In the genomic region with DNA sequence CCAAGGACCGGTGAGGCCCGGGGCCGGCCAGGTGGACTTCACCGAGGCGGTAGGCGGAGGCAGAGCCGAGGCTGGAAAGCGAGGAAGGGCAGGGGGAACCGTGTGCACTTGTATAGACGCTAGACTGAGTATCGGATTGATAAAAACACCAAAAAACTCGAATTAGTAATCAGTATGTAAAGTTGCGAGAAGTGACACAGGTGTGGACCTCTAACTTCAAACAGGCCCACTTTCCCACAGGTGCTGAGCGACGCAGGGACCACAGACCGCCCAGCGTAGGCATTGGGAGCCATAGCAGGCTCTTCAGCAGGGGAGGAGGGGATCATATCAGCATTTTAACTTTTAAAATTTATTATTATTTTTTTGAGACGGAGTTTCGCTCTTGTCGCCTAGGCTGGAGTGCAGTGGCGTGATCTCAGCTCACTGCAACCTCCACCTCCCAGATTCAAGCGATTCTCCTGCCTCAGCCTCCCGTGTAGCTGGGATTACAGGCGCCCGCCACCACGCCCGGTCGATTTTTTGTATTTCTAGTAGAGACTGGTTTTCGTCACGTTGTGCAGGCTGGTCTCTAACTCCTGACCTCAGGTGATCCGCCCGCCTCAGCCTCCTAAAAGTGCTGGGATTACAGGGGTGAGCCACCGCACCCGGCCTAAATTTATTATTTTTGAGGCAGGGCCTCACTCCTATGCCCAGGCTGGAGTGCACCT, we compare ENCODE assay signal across 8 cellular contexts. TPM values are rescaled to one million over a fixed set of nuclear protein-coding genes. Genes with fewer than 3 reads are reported as not detected.
A peak's percentile ranks its signal among the peaks of the same experiment; 100 is the strongest.
DNase-seq lines count a peak whose midpoint lies in the region; TF ChIP-seq lines count a peak whose summit lies in the region.

No MANE protein-coding gene starts in this region.

- H3K4ac ChIP-seq in trophoblast cell (ENCODE audit: low read depth, low read length), result no peak overlapping the region

- H2AFZ ChIP-seq in OCI-LY3 (ENCODE audit: low read depth, low read length) (peak overlapping the region; percentile 22; the same call in 1 of the 2 replicates), trophoblast cell (ENCODE audit: insufficient read depth, low read length, poor library complexity) (peak overlapping the region; percentile 7)

- no peak overlapping the region for H2AK5ac ChIP-seq in trophoblast cell (ENCODE audit: low read length)

- TF ChIP-seq CTCF in OCI-LY3 (IDR thresholded peaks at IDR 0.05; ENCODE audit: low read depth, low read length) (no peak), epithelial cell of esophagus (IDR thresholded peaks at IDR 0.05; ENCODE audit: insufficient read depth, low read depth, low read length, missing control alignments) (no peak)

- H2BK5ac ChIP-seq in trophoblast cell (ENCODE audit: low read depth, low read length, poor library complexity), result no peak overlapping the region

- WGBS in trophoblast cell (ENCODE audit: extremely low coverage, insufficient coverage, insufficient read length), result no CpG with 5 or more reads among the region's 34 CpGs

- H3K9me3 ChIP-seq in ES-I3 (ENCODE audit: control insufficient read depth, insufficient read depth, low read length) (no peaks in the 10 kb centered on the region), OCI-LY3 (ENCODE audit: insufficient read depth, low read length) (no peaks in the 10 kb centered on the region), trophoblast cell (ENCODE audit: insufficient read depth, low read depth, low read length) (no peaks in the 10 kb centered on the region)

- peak overlapping the region; percentile 0 for H3K14ac ChIP-seq in trophoblast cell (ENCODE audit: low read length)

- peaks cover 21% of the 10 kb centered on the region for H3K79me1 ChIP-seq in trophoblast cell (ENCODE audit: low read length)

- no peak overlapping the region for H2BK120ac ChIP-seq in trophoblast cell (ENCODE audit: insufficient read depth, low read length, poor library complexity)

- peak overlapping the region; percentile 93 for H3K4me3 ChIP-seq in OCI-LY3 (ENCODE audit: low read length)
- peak overlapping the region; percentile 77 for H3K4me3 ChIP-seq in epithelial cell of esophagus (ENCODE audit: low read length)
- peak overlapping the region; percentile 86 for H3K4me3 ChIP-seq in trophoblast cell (ENCODE audit: low read depth, low read length)

- no peak overlapping the region for H3K27ac ChIP-seq in OCI-LY3 (ENCODE audit: low read length)
- no peak overlapping the region for H3K27ac ChIP-seq in trophoblast cell (ENCODE audit: low read depth, low read length)

- no peaks in the 10 kb centered on the region for H4K20me1 ChIP-seq in OCI-LY3 (ENCODE audit: insufficient read depth, low read length)

- no peaks in the 10 kb centered on the region for H3K27me3 ChIP-seq in OCI-LY3 (ENCODE audit: low read depth, low read length)
- no peaks in the 10 kb centered on the region for H3K27me3 ChIP-seq in trophoblast cell (ENCODE audit: insufficient read depth, low read length)

- peak overlapping the region; percentile 2 for H4K8ac ChIP-seq in trophoblast cell (ENCODE audit: low read depth, low read length)

- H3K9ac ChIP-seq in ES-I3 (ENCODE audit: low read depth, low read length) (peak overlapping the region; percentile 74), OCI-LY3 (ENCODE audit: low read length) (peak overlapping the region; percentile 58), trophoblast cell (ENCODE audit: low read length) (peak overlapping the region; percentile 55)

- no peak overlapping the region for H3K18ac ChIP-seq in trophoblast cell (ENCODE audit: low read length)

- H3K79me2 ChIP-seq in OCI-LY3 (ENCODE audit: low read length) (peaks cover 32% of the 10 kb centered on the region), trophoblast cell (ENCODE audit: control insufficient read depth, insufficient read depth, low read length, poor library complexity) (peaks cover 13% of the 10 kb centered on the region)

- no peak overlapping the region for H4K12ac ChIP-seq in trophoblast cell (ENCODE audit: low read depth, low read length)

- peak overlapping the region; percentile 27 for H4K91ac ChIP-seq in trophoblast cell (ENCODE audit: low read depth, low read length)

- peak overlapping the region; percentile 87 for H3K4me2 ChIP-seq in OCI-LY3 (ENCODE audit: low read length)
- peak overlapping the region; percentile 80 for H3K4me2 ChIP-seq in trophoblast cell (ENCODE audit: low read length)

- DNase-seq in epithelial cell of esophagus (ENCODE audit: low read depth), result no peak
- DNase-seq in trophoblast cell, result no peak
- DNase-seq in D341Med (ENCODE audit: low spot score), result no peak
- no peak for DNase-seq in stimulated activated CD4-positive, alpha-beta T cell treated with anti-CD3 and anti-CD28 coated beads, Interleukin-15, amount 100 ng/mL, for 24 hours
- DNase-seq in pons (ENCODE audit: low spot score), result no peak
- no peak for DNase-seq in hypothalamus (lab: John Stamatoyannopoulos, UW)

- H3K36me3 ChIP-seq in ES-I3 (ENCODE audit: insufficient read depth, low read length), result no peaks in the 10 kb centered on the region
- peaks cover 8% of the 10 kb centered on the region for H3K36me3 ChIP-seq in OCI-LY3 (replicated peaks; ENCODE audit: low read depth, low read length)
- peaks cover 3 to 7% of the 10 kb centered on the region in 2 experiments for H3K36me3 ChIP-seq in trophoblast cell (ENCODE audit: control insufficient read depth in 1 of 2, insufficient read depth in 2 of 2, low read length in 2 of 2)

- no peak overlapping the region for H3K23ac ChIP-seq in trophoblast cell (ENCODE audit: low read length)

- no peak overlapping the region for H2BK12ac ChIP-seq in trophoblast cell (ENCODE audit: low read length)

- H3K4me1 ChIP-seq in ES-I3 (ENCODE audit: insufficient read depth, low read length), result no peaks in the 10 kb centered on the region
- H3K4me1 ChIP-seq in OCI-LY3 (ENCODE audit: low read length), result peaks cover 6% of the 10 kb centered on the region
- peaks cover 20 to 22% of the 10 kb centered on the region in 2 experiments for H3K4me1 ChIP-seq in trophoblast cell (ENCODE audit: control insufficient read depth in 1 of 2, insufficient read depth in 2 of 2, low read length in 2 of 2)

RNA-seq across cellular contexts. Expression of a gene that starts 0.6 kb away (rescaled TPM):
- polyA plus RNA-seq in trophoblast cell (2013), result 3.1 and 3.2 TPM in 2 replicates

RNA-seq across cellular contexts. Expression of a gene that starts 1.6 kb away (rescaled TPM):
- polyA plus RNA-seq in trophoblast cell (2013), result 291 and 293 TPM in 2 replicates

RNA-seq across cellular contexts. Expression of a gene that starts 8.8 kb away (rescaled TPM):
- 3.7 and 3.8 TPM in 2 replicates for polyA plus RNA-seq in trophoblast cell (2013)

RNA-seq across cellular contexts. Expression of a gene that starts 34.9 kb away (rescaled TPM):
- 0.04 TPM in 2 replicates for polyA plus RNA-seq in trophoblast cell (2013)

RNA-seq across cellular contexts. Expression of a gene that starts 54.0 kb away (rescaled TPM):
- 0.41 and 0.47 TPM in 2 replicates for polyA plus RNA-seq in trophoblast cell (2013)
